ENCODE assay signal across 1 cellular context in genomic region chr10:17475661-17476060, GRCh38.
TF ChIP-seq lines count a peak whose summit lies in the region.

No MANE protein-coding gene starts in this region.

TF ChIP-seq in HepG2, 621 proteins besides CTCF, POLR2A, EP300 and RAD21 (continued from another document):
- TF ChIP-seq ZBTB38 (CRISPR knock-in tag; IDR thresholded peaks at IDR 0.05) = no peak
- TF ChIP-seq HBP1 (CRISPR knock-in tag; IDR thresholded peaks at IDR 0.05; ENCODE audit: low read depth) = no peak
- TF ChIP-seq HNF1B (CRISPR knock-in tag; IDR thresholded peaks at IDR 0.05) = no peak
- TF ChIP-seq TIGD3 (CRISPR knock-in tag; IDR thresholded peaks at IDR 0.05; ENCODE audit: borderline replicate concordance) = no peak
- no peak for TF ChIP-seq HNRNPL (IDR thresholded peaks at IDR 0.05; ENCODE audit: low read depth, low read length)
